In genomic region chr3:177905895-177906511, GRCh38 we compare ENCODE assay signal across 9 cellular contexts.
DNase-seq lines count a peak whose midpoint lies in the region; ATAC-seq, FAIRE-seq and TF ChIP-seq lines count a peak whose summit lies in the region.
"Had no signal": no experiment of that assay in that cellular context is flagged by ENCODE, and none has a peak within 500 bp of the region (broad histone marks: within the 10 kb centered on the region; RNA-seq: fewer than 3 reads in every experiment).

No MANE protein-coding gene starts in this region.

- no peak for TF ChIP-seq EP300 in H1 (IDR thresholded peaks at IDR 0.05; ENCODE audit: borderline replicate concordance in 1 of 2, low read depth in 2 of 2, low read length in 2 of 2)

- H3K14ac ChIP-seq in H1 (ENCODE audit: insufficient read length), result no peak overlapping the region
- no peak overlapping the region for H3K14ac ChIP-seq in mesenchymal stem cell (ENCODE audit: low read length in 2 of 2)

- no peaks in the 10 kb centered on the region for H3K27me3 Mint-ChIP-seq in type B pancreatic cell
- no peaks in the 10 kb centered on the region for H3K27me3 Mint-ChIP-seq in T-helper 2 cell treated with Interferon-gamma antibody and Interleukin-4, amounts not matched to agents 5 μg/mL and 100 μg/mL, for 36 hours (ENCODE audit: low read depth)

- no peak for TF ChIP-seq CTCF in H1 (IDR thresholded peaks at IDR 0.05; ENCODE audit: control extremely low read depth in 1 of 3, insufficient read depth in 1 of 3, low read depth in 1 of 3, low read length in 3 of 3)
- TF ChIP-seq CTCF in type B pancreatic cell (conservative IDR thresholded peaks at IDR 0.05), result no peak

- H3K27ac ChIP-seq in H1 (ENCODE audit: low read depth, low read length) (no peak overlapping the region), mesenchymal stem cell (ENCODE audit: low read length, poor library complexity, severe bottlenecking) (peak overlapping the region; percentile 100)

- CTCF ChIA-PET in H1 (lab: Charles Lee; ENCODE audit: partially characterized antibody), result interaction anchor here (0.7 to 1.3 kb wide), 4 partner anchors 13 to 479 kb away, joined by 3 to 5 read pairs (median 4); no protein-coding TSS in a partner anchor

- H3K23me2 ChIP-seq in H1 (ENCODE audit: low read depth, low read length), result no peaks in the 10 kb centered on the region

- H2BK12ac ChIP-seq in H1 (ENCODE audit: low read depth, low read length), result no peak overlapping the region
- no peak overlapping the region for H2BK12ac ChIP-seq in mesenchymal stem cell (ENCODE audit: low read length in 2 of 2)

- H4K91ac ChIP-seq in H1 (replicated peaks; ENCODE audit: insufficient read length, low read length) (no peak overlapping the region), mesenchymal stem cell (ENCODE audit: low read length) (no peak overlapping the region)

- no peak overlapping the region for H3K56ac ChIP-seq in H1 (replicated peaks; ENCODE audit: insufficient read length, low read depth, low read length)

- H2BK20ac ChIP-seq in H1 (ENCODE audit: low read length), result no peak overlapping the region

- H3K79me2 ChIP-seq in H1 (ENCODE audit: control insufficient read depth in 1 of 2, insufficient read depth in 2 of 2, low read length in 2 of 2), result no peaks in the 10 kb centered on the region

- H3K4me2 ChIP-seq in H1 (ENCODE audit: insufficient read depth in 1 of 2, low read depth in 2 of 2, low read length in 2 of 2) (no peak overlapping the region), mesenchymal stem cell (ENCODE audit: low read length, poor library complexity, severe bottlenecking) (peak overlapping the region; percentile 52)

- H3K4me3 ChIP-seq in H1 (ENCODE audit: extremely low read depth in 1 of 4, insufficient read depth in 2 of 4, low read depth in 3 of 4, low read length in 4 of 4) (no peak overlapping the region), mesenchymal stem cell (ENCODE audit: insufficient read depth in 1 of 2, low read depth in 1 of 2, low read length in 2 of 2) (no peak overlapping the region)

- WGBS in H1 (ENCODE audit: extremely low coverage in 1 of 2, insufficient coverage in 1 of 2, insufficient read length in 1 of 2, insufficient replicate concordance in 2 of 2, low coverage in 1 of 2, low lambda C conversion rate in 2 of 2, missing lambda C conversion rate in 1 of 2), 2 experiments, result 75% methylated on average over 4 of the region's 4 CpGs; no CpG with 5 or more reads in 1 of the 2 experiments
- WGBS in mesenchymal stem cell, result 42% methylated on average over 3 of the region's 4 CpGs

- peak overlapping the region; percentile 61 for H3K27ac Mint-ChIP-seq in type B pancreatic cell
- no peak overlapping the region for H3K27ac Mint-ChIP-seq in T-helper 2 cell treated with Interferon-gamma antibody and Interleukin-4, amounts not matched to agents 5 μg/mL and 100 μg/mL, for 36 hours

- H2BK120ac ChIP-seq in H1 (replicated peaks; ENCODE audit: low read depth, low read length), result no peak overlapping the region
- no peak overlapping the region for H2BK120ac ChIP-seq in mesenchymal stem cell (ENCODE audit: low read depth, low read length)

- no peaks in the 10 kb centered on the region for H3K79me1 ChIP-seq in H1 (ENCODE audit: low read depth, low read length)
- no peaks in the 10 kb centered on the region for H3K79me1 ChIP-seq in mesenchymal stem cell (replicated peaks; ENCODE audit: low read length, poor library complexity, severe bottlenecking)

- no peak overlapping the region for H3K4ac ChIP-seq in H1 (replicated peaks; ENCODE audit: insufficient read length, low read depth, low read length)
- no peak overlapping the region for H3K4ac ChIP-seq in mesenchymal stem cell (ENCODE audit: low read depth in 1 of 2, low read length in 2 of 2)

- H3K23ac ChIP-seq in H1 (ENCODE audit: insufficient read length), result no peak overlapping the region
- H3K23ac ChIP-seq in mesenchymal stem cell (ENCODE audit: low read length in 2 of 2), result no peak overlapping the region

- no peak overlapping the region for H4K8ac ChIP-seq in H1 (ENCODE audit: extremely low read depth, insufficient read depth, low read length)
- no peak overlapping the region for H4K8ac ChIP-seq in mesenchymal stem cell (ENCODE audit: low read length)

- H3K9me3 ChIP-seq in H1 (ENCODE audit: insufficient read depth in 2 of 2, low read depth in 1 of 2, low read length in 1 of 2) (no peaks in the 10 kb centered on the region), mesenchymal stem cell (ENCODE audit: control insufficient read depth, low read length) (no peaks in the 10 kb centered on the region)

- H2AK5ac ChIP-seq in H1 (ENCODE audit: low read depth, low read length), result no peak overlapping the region
- H2AK5ac ChIP-seq in mesenchymal stem cell (ENCODE audit: low read length, severe bottlenecking), result peak overlapping the region; percentile 88

- no peaks in the 10 kb centered on the region for H3K27me3 ChIP-seq in H1 (replicated peaks in 1 of 4; ENCODE audit: control insufficient read depth in 3 of 4, extremely low read depth in 1 of 4, insufficient read depth in 3 of 4, low read length in 3 of 4)
- no peaks in the 10 kb centered on the region for H3K27me3 ChIP-seq in mesenchymal stem cell (ENCODE audit: control insufficient read depth in 1 of 2, insufficient read depth in 1 of 2, low read length in 2 of 2)

- POLR2A ChIA-PET in H1 (lab: Charles Lee; ENCODE audit: partially characterized antibody), result no interaction called here

- H2AFZ ChIP-seq in H1 (ENCODE audit: low read length), result peak overlapping the region; percentile 85; the same call in 1 of the 2 replicates
- H2AFZ ChIP-seq in mesenchymal stem cell (ENCODE audit: low read depth, low read length), result no peak overlapping the region

- H4K5ac ChIP-seq in H1 (ENCODE audit: insufficient read length, low read depth, low read length), result no peak overlapping the region

- H3K4me3 Mint-ChIP-seq in type B pancreatic cell, result no peak overlapping the region
- H3K4me3 Mint-ChIP-seq in T-helper 2 cell treated with Interferon-gamma antibody and Interleukin-4, amounts not matched to agents 5 μg/mL and 100 μg/mL, for 36 hours, result no peak overlapping the region

- H3K36me3 Mint-ChIP-seq in type B pancreatic cell, result no peaks in the 10 kb centered on the region
- H3K36me3 Mint-ChIP-seq in T-helper 2 cell treated with Interferon-gamma antibody and Interleukin-4, amounts not matched to agents 5 μg/mL and 100 μg/mL, for 36 hours (ENCODE audit: low read depth), result no peaks in the 10 kb centered on the region

- no peaks in the 10 kb centered on the region for H3K36me3 ChIP-seq in H1 (ENCODE audit: control insufficient read depth in 2 of 4, insufficient read depth in 4 of 4, low read length in 3 of 4)
- no peaks in the 10 kb centered on the region for H3K36me3 ChIP-seq in mesenchymal stem cell (ENCODE audit: control insufficient read depth in 1 of 2, insufficient read depth in 2 of 2, low read depth in 1 of 2, low read length in 2 of 2)

- H3K4me1 ChIP-seq in H1 (replicated peaks in 1 of 4; ENCODE audit: control insufficient read depth in 3 of 4, insufficient read depth in 4 of 4, low read length in 3 of 4), result peaks cover 0 to 3% (median 0%) of the 10 kb centered on the region in 4 experiments; a peak in 1 of 7 replicates
- H3K4me1 ChIP-seq in mesenchymal stem cell (ENCODE audit: control insufficient read depth, insufficient read depth, low read depth, low read length), result peaks cover 12% of the 10 kb centered on the region

- H3K9ac ChIP-seq in H1 (replicated peaks in 1 of 4; ENCODE audit: extremely low read depth in 1 of 4, low read depth in 3 of 4, low read length in 3 of 4) (no peak overlapping the region), mesenchymal stem cell (ENCODE audit: low read length) (peak overlapping the region; percentile 54)

- H3K18ac ChIP-seq in H1 (ENCODE audit: extremely low read depth, low read length), result no peak overlapping the region
- peak overlapping the region in 1 of 2 experiments; percentile 78 for H3K18ac ChIP-seq in mesenchymal stem cell (ENCODE audit: low read depth in 1 of 2, low read length in 2 of 2)

- no peaks in the 10 kb centered on the region for H3K9me3 Mint-ChIP-seq in type B pancreatic cell
- no peaks in the 10 kb centered on the region for H3K9me3 Mint-ChIP-seq in T-helper 2 cell treated with Interferon-gamma antibody and Interleukin-4, amounts not matched to agents 5 μg/mL and 100 μg/mL, for 36 hours

- H2BK5ac ChIP-seq in H1 (ENCODE audit: low read depth, low read length) (no peak overlapping the region), mesenchymal stem cell (ENCODE audit: low read depth, low read length, poor library complexity, severe bottlenecking) (peak overlapping the region; percentile 99)

- H2BK15ac ChIP-seq in H1 (ENCODE audit: low read length) (no peak overlapping the region), mesenchymal stem cell (ENCODE audit: low read depth, poor library complexity, severe bottlenecking) (no peak overlapping the region)

- DNase-seq in LHCN-M2 (ENCODE audit: low read depth) (peak; percentile 92), H1 (ENCODE audit: low read depth in 1 of 2, low spot score in 2 of 2) (no peak), mesenchymal stem cell (peak; percentile 64), type B pancreatic cell (ENCODE audit: extremely low spot score, unreplicated experiment) (no peak), GOT3 (lab: John Stamatoyannopoulos, UW) (no peak)
- DNase-seq in T-helper 2 cell treated with Interferon-gamma antibody and Interleukin-4, amounts not matched to agents 5 μg/mL and 100 μg/mL, for 36 hours (ENCODE audit: low spot score), result no peak
- DNase-seq in activated CD4-positive, CD25-positive, alpha-beta regulatory T cell treated with anti-CD3 and anti-CD28 coated beads, Interleukin-2, amount 50 U/mL, for 72 hours, result no peak
- DNase-seq: activated CD4-positive, alpha-beta T cell treated with anti-CD3 and anti-CD28 coated beads for 4 hours had no signal

- no peak for TF ChIP-seq POLR2A in H1 (IDR thresholded peaks at IDR 0.05; ENCODE audit: control extremely low read depth in 1 of 2, low read depth in 2 of 2, low read length in 2 of 2)

- no peaks in the 10 kb centered on the region for H4K20me1 ChIP-seq in H1 (replicated peaks in 1 of 2; ENCODE audit: control insufficient read depth in 1 of 2, insufficient read depth in 2 of 2, low read length in 2 of 2)

- no peak for FAIRE-seq in H1 (lab: Jason Lieb, UNC)

- H3K4me1 Mint-ChIP-seq in type B pancreatic cell (ENCODE audit: unreplicated experiment), result peaks cover 33% of the 10 kb centered on the region
- H3K4me1 Mint-ChIP-seq in T-helper 2 cell treated with Interferon-gamma antibody and Interleukin-4, amounts not matched to agents 5 μg/mL and 100 μg/mL, for 36 hours (ENCODE audit: low read depth), result no peaks in the 10 kb centered on the region

- TF ChIP-seq RAD21 in H1 (IDR thresholded peaks at IDR 0.05 in 1 of 2, conservative IDR thresholded peaks at IDR 0.05 in 1 of 2; ENCODE audit: low read depth in 2 of 2, low read length in 2 of 2), result no peak; a peak in 1 of 4 replicates

- no peak for ATAC-seq in HG02981 (IDR thresholded peaks at IDR 0.05; ENCODE audit: unreplicated experiment)

TF ChIP-seq in H1, 55 proteins besides CTCF, POLR2A, EP300 and RAD21 (continues in another document):
- TF ChIP-seq TAF1 (IDR thresholded peaks at IDR 0.05; ENCODE audit: low read depth, low read length) (no peak), TEAD4 (IDR thresholded peaks at IDR 0.05; ENCODE audit: low read depth, low read length) (peak; percentile 18; the same call in 1 of the 2 replicates), SP2 (IDR thresholded peaks at IDR 0.05; ENCODE audit: low read length) (no peak), BACH1 (IDR thresholded peaks at IDR 0.05; ENCODE audit: low read length) (no peak), SRF (IDR thresholded peaks at IDR 0.05; ENCODE audit: low read depth, low read length) (no peak)

Comparison
In these comparisons a context has a peak if more than half of its experiments do, and no peak if none do; other contexts are left out.
1. DNase-seq: peak in LHCN-M2 (single experiment) and mesenchymal stem cell (single experiment); none in H1 (0 of 2), type B pancreatic cell (single experiment), T-helper 2 cell treated with Interferon-gamma antibody and Interleukin-4, amounts not matched to agents 5 μg/mL and 100 μg/mL, for 36 hours (single experiment), activated CD4-positive, CD25-positive, alpha-beta regulatory T cell treated with anti-CD3 and anti-CD28 coated beads, Interleukin-2, amount 50 U/mL, for 72 hours (single experiment) and GOT3 (single experiment).